29 cellular contexts compared by ENCODE assay signal in genomic region chr6:163507965-163508364, GRCh38.
"Had no signal": no experiment of that assay in that cellular context is flagged by ENCODE, and none has a peak within 500 bp of the region (broad histone marks: within the 10 kb centered on the region; RNA-seq: fewer than 3 reads in every experiment).

No MANE protein-coding gene starts in this region.

- H3K4me2 ChIP-seq: smooth muscle cell had no signal

- H3K27ac ChIP-seq: cardiac muscle cell, esophagus muscularis mucosa, heart right ventricle, parathyroid adenoma, psoas muscle, stomach, thyroid gland, upper lobe of left lung, vagina had no signal

- H3K36me3 ChIP-seq: cardiac muscle cell, esophagus muscularis mucosa, thyroid gland, vagina had no signal

- ATAC-seq: activated CD4-positive, alpha-beta T cell treated with anti-CD3 and anti-CD28 coated beads for 36 hours; activated CD8-positive, alpha-beta memory T cell treated with anti-CD3 and anti-CD28 coated beads, Interleukin-2, amount 10 ng/mL, durations not matched to agents 7 days and 5 days; activated CD8-positive, alpha-beta T cell treated with anti-CD3 and anti-CD28 coated beads, Interleukin-2, amount 10 ng/mL, durations not matched to agents 7 days and 5 days; activated naive CD4-positive, alpha-beta T cell treated with anti-CD3 and anti-CD28 coated beads, Interleukin-2, amount 50 U/mL, for 72 hours; effector memory CD8-positive, alpha-beta T cell; heart right ventricle; psoas muscle; stimulated activated naive B cell treated with anti-CD40 and anti-IgM and Interleukin-4, amounts not matched to agents 10 μg/mL and 1 μg/mL and 100 μg/mL, for 72 hours had no signal

- H2AFZ ChIP-seq: parathyroid adenoma had no signal

- DNase-seq: activated CD4-positive, alpha-beta T cell treated with anti-CD3 and anti-CD28 coated beads for 36 hours; activated CD4-positive, CD25-positive, alpha-beta regulatory T cell; activated CD8-positive, alpha-beta memory T cell treated with anti-CD3 and anti-CD28 coated beads, Interleukin-2, amount 10 ng/mL, durations not matched to agents 7 days and 5 days; activated CD8-positive, alpha-beta T cell treated with anti-CD3 and anti-CD28 coated beads, Interleukin-2, amount 10 ng/mL, durations not matched to agents 7 days and 5 days; activated naive CD4-positive, alpha-beta T cell; activated T-cell treated with anti-CD3 and anti-CD28 coated beads, Interleukin-2, amount 50 U/mL, for 48 hours; aorta; cortex of kidney; effector memory CD8-positive, alpha-beta T cell; foreskin melanocyte; heart right ventricle; mammary epithelial cell; naive B cell; nephron progenitor cell; psoas muscle; stimulated activated CD4-positive, alpha-beta T cell treated with anti-CD3 and anti-CD28 coated beads, Interleukin-1b, Interleukin-23, amount 100 ng/mL, for 48 hours; stimulated activated naive B cell treated with anti-CD40 and anti-IgM and Interleukin-4, amounts not matched to agents 10 μg/mL and 1 μg/mL and 100 μg/mL, for 72 hours; stomach; thyroid gland; upper lobe of left lung had no signal

- H3K4me3 Mint-ChIP-seq: activated CD4-positive, alpha-beta T cell treated with anti-CD3 and anti-CD28 coated beads for 36 hours; activated CD8-positive, alpha-beta memory T cell treated with anti-CD3 and anti-CD28 coated beads, Interleukin-2, amount 10 ng/mL, durations not matched to agents 7 days and 5 days; activated CD8-positive, alpha-beta T cell treated with anti-CD3 and anti-CD28 coated beads, Interleukin-2, amount 10 ng/mL, durations not matched to agents 7 days and 5 days; effector memory CD8-positive, alpha-beta T cell; naive B cell; nephron progenitor cell; stimulated activated naive B cell treated with anti-CD40 and anti-IgM and Interleukin-4, amounts not matched to agents 10 μg/mL and 1 μg/mL and 100 μg/mL, for 72 hours; T-helper 2 cell treated with Interferon-gamma antibody and Interleukin-4, amounts not matched to agents 5 μg/mL and 100 μg/mL, for 36 hours had no signal

- H3K27me3 ChIP-seq: cardiac muscle cell, esophagus muscularis mucosa, heart right ventricle, stomach, thyroid gland, upper lobe of left lung, vagina had no signal

- H3K4me1 ChIP-seq: thyroid gland, vagina had no signal

- H3K27me3 Mint-ChIP-seq: activated CD4-positive, alpha-beta T cell treated with anti-CD3 and anti-CD28 coated beads for 36 hours; activated CD8-positive, alpha-beta memory T cell treated with anti-CD3 and anti-CD28 coated beads, Interleukin-2, amount 10 ng/mL, durations not matched to agents 7 days and 5 days; brain; effector memory CD8-positive, alpha-beta T cell; naive B cell; stimulated activated naive B cell treated with anti-CD40 and anti-IgM and Interleukin-4, amounts not matched to agents 10 μg/mL and 1 μg/mL and 100 μg/mL, for 72 hours had no signal

- H3K27ac Mint-ChIP-seq: activated CD4-positive, alpha-beta T cell treated with anti-CD3 and anti-CD28 coated beads for 36 hours; activated CD8-positive, alpha-beta memory T cell treated with anti-CD3 and anti-CD28 coated beads, Interleukin-2, amount 10 ng/mL, durations not matched to agents 7 days and 5 days; activated CD8-positive, alpha-beta T cell treated with anti-CD3 and anti-CD28 coated beads, Interleukin-2, amount 10 ng/mL, durations not matched to agents 7 days and 5 days; activated naive CD4-positive, alpha-beta T cell treated with anti-CD3 and anti-CD28 coated beads, Interleukin-2, amount 50 U/mL, for 72 hours; activated T-helper 2 cell treated with anti-CD3 and anti-CD28 coated beads, Interferon-gamma antibody, Interleukin-2, Interleukin-4, amounts not matched to agents 10 μg/mL and 5 μg/mL and 100 μg/mL, durations not matched to agents 14 hours and 24 hours and 36 hours; brain; effector memory CD8-positive, alpha-beta T cell; nephron progenitor cell; stimulated activated naive B cell treated with anti-CD40 and anti-IgM and Interleukin-4, amounts not matched to agents 10 μg/mL and 1 μg/mL and 100 μg/mL, for 72 hours; T-helper 2 cell treated with Interferon-gamma antibody and Interleukin-4, amounts not matched to agents 5 μg/mL and 100 μg/mL, for 36 hours had no signal

- H3K9ac ChIP-seq: parathyroid adenoma had no signal

- H3K4me1 Mint-ChIP-seq: activated CD4-positive, alpha-beta T cell treated with anti-CD3 and anti-CD28 coated beads for 36 hours; activated CD8-positive, alpha-beta memory T cell treated with anti-CD3 and anti-CD28 coated beads, Interleukin-2, amount 10 ng/mL, durations not matched to agents 7 days and 5 days; nephron progenitor cell had no signal

- H3K9me3 ChIP-seq: thyroid gland had no signal

- H3K4me3 ChIP-seq: cardiac muscle cell, esophagus muscularis mucosa, heart right ventricle, psoas muscle, smooth muscle cell, stomach, thyroid gland, upper lobe of left lung, vagina had no signal
